Comparison of ENCODE assay signal across 22 cellular contexts in genomic region chr1:205986291-205986690, GRCh38. TPM values are rescaled to one million over a fixed set of nuclear protein-coding genes. Genes with fewer than 3 reads are reported as not detected.
DNase-seq lines count a peak whose midpoint lies in the region; ATAC-seq, FAIRE-seq and TF ChIP-seq lines count a peak whose summit lies in the region.
"Had no signal": no experiment of that assay in that cellular context is flagged by ENCODE, and none has a peak within 500 bp of the region (broad histone marks: within the 10 kb centered on the region; RNA-seq: fewer than 3 reads in every experiment).

No MANE protein-coding gene starts in this region.

- BruUV-seq in HCT116 (replicated peaks; lab: Mats Ljungman, UMichigan) = no TSS peak

- H3K4ac ChIP-seq in H9 (ENCODE audit: low read depth, low read length) = no peak overlapping the region

- dilution Hi-C loops in keratinocyte (cut with MboI; ENCODE audit: extremely low pct_ligation_motif_present, low sequenced_read_pairs) = no loop called here

- H3K4me2 ChIP-seq in HCT116 (ENCODE audit: low read length) = no peak overlapping the region
- H3K4me2 ChIP-seq in keratinocyte (ENCODE audit: control insufficient read depth, extremely low read depth, insufficient read depth, low read depth, low read length) = no peak overlapping the region
- no peak overlapping the region for H3K4me2 ChIP-seq in H9 (ENCODE audit: insufficient read depth, insufficient read length, low read length)

- H3K4me1 ChIP-seq in HCT116 (ENCODE audit: control insufficient read depth in 1 of 2, insufficient read depth in 2 of 2, low read length in 2 of 2) (peaks cover 3 to 17% of the 10 kb centered on the region in 2 experiments), keratinocyte (ENCODE audit: control insufficient read depth, extremely low read depth, insufficient read depth, low read length) (peaks cover 23% of the 10 kb centered on the region), H9 (ENCODE audit: insufficient read depth, low read length) (no peaks in the 10 kb centered on the region)
- H3K4me1 ChIP-seq: BE2C had no signal

- H3K79me2 ChIP-seq in HCT116 (ENCODE audit: insufficient read depth, low read length) (no peaks in the 10 kb centered on the region), keratinocyte (ENCODE audit: control insufficient read depth, insufficient read depth, low read length) (no peaks in the 10 kb centered on the region), H9 (ENCODE audit: insufficient read depth, low read length) (no peaks in the 10 kb centered on the region)

- no peak overlapping the region for H4K8ac ChIP-seq in H9 (replicated peaks; ENCODE audit: insufficient read length, low read depth, low read length)

- H3K18ac ChIP-seq in H9 (ENCODE audit: insufficient read length, low read depth, low read length) = no peak overlapping the region

- intact Hi-C loops in HCT116 (cut with micrococcal nuclease) = no loop called here

- H3K9me1 ChIP-seq in keratinocyte (ENCODE audit: control insufficient read depth, extremely low read depth, insufficient read depth, low read length) = peaks cover 2% of the 10 kb centered on the region

- no peak overlapping the region for H3T11ph ChIP-seq in H9 (ENCODE audit: low read length)

- H2BK20ac ChIP-seq in H9 (ENCODE audit: low read depth, low read length, poor library complexity, severe bottlenecking) = no peak overlapping the region

- H3K27ac Mint-ChIP-seq in T-helper 17 cell (peak overlapping the region; percentile 59), H9 (0 out of 7 replicates have a peak overlapping the region, but pooled peaks of 1 of the 3 experiments have one; percentile 36)
- H3K27ac Mint-ChIP-seq: activated naive CD4-positive, alpha-beta T cell treated with anti-CD3 and anti-CD28 coated beads, Interleukin-2, amount 10 ng/mL, durations not matched to agents 7 days and 5 days; natural killer cell; T-helper 1 cell treated with Interleukin-12 subunit alpha and Interleukin-12 subunit beta and Interleukin-4 antibody, amounts not matched to agents 30 μg/mL and 1 μg/mL, for 36 hours had no signal

- H2BK12ac ChIP-seq in H9 (ENCODE audit: insufficient read length, low read depth, low read length) = no peak overlapping the region

- H3K36me3 ChIP-seq in HCT116 (ENCODE audit: control insufficient read depth in 1 of 2, insufficient read depth in 2 of 2, low read length in 2 of 2) = no peaks in the 10 kb centered on the region
- peaks cover 10 to 13% of the 10 kb centered on the region in 2 experiments for H3K36me3 ChIP-seq in keratinocyte (ENCODE audit: control insufficient read depth in 2 of 2, extremely low read depth in 1 of 2, insufficient read depth in 2 of 2, low read length in 2 of 2)
- H3K36me3 ChIP-seq: BE2C had no signal

- no peak overlapping the region for H4K5ac ChIP-seq in H9 (ENCODE audit: insufficient read length, low read depth, low read length)

- 0 out of 2 replicates have a peak, but pooled peaks have one; percentile 11 for TF ChIP-seq RAD21 in HCT116 (IDR thresholded peaks at IDR 0.05; ENCODE audit: low read depth)

- H2BK5ac ChIP-seq in H9 (ENCODE audit: insufficient read length, low read length) = no peak overlapping the region

- peaks cover 4% of the 10 kb centered on the region for H3K36me3 Mint-ChIP-seq in T-helper 17 cell (ENCODE audit: low read depth)
- H3K36me3 Mint-ChIP-seq in H9 (ENCODE audit: insufficient read depth in 1 of 3, low read depth in 3 of 3) = no peaks in the 10 kb centered on the region
- H3K36me3 Mint-ChIP-seq: activated naive CD4-positive, alpha-beta T cell treated with anti-CD3 and anti-CD28 coated beads, Interleukin-2, amount 10 ng/mL, durations not matched to agents 7 days and 5 days; natural killer cell had no signal

- no peak for DNase-seq in AG10803 (ENCODE audit: low read depth)
- no peak for DNase-seq in HCT116 (ENCODE audit: low read depth, low spot score)
- DNase-seq in T-helper 17 cell = no peak
- DNase-seq in keratinocyte (ENCODE audit: low read depth, low spot score) = no peak
- DNase-seq in RCC 7860 (ENCODE audit: low spot score) = no peak
- no peak for DNase-seq in H9
- DNase-seq: activated CD4-positive, alpha-beta T cell treated with anti-CD3 and anti-CD28 coated beads for 4 hours; activated CD8-positive, alpha-beta memory T cell treated with anti-CD3 and anti-CD28 coated beads, Interleukin-2, amount 50 U/mL, for 48 hours; activated naive CD4-positive, alpha-beta T cell treated with anti-CD3 and anti-CD28 coated beads, Interleukin-2, amount 10 ng/mL, durations not matched to agents 7 days and 5 days; BE2C; effector memory CD4-positive, alpha-beta T cell; foreskin melanocyte; natural killer cell; NCI-H187 treated with DMSO at 0.1 percent for 48 hours; NCI-H524 treated with DMSO at 0.1 percent for 48 hours had no signal

- POLR2A ChIA-PET in HCT116 (lab: Charles Lee) = interaction anchor here (1.5 kb wide), 1 partner anchor 120 kb away, joined by 5 read pairs; no protein-coding TSS in a partner anchor

- TF ChIP-seq POLR2A in HCT116 (IDR thresholded peaks at IDR 0.05; ENCODE audit: borderline replicate concordance, extremely low read depth, insufficient read depth, insufficient read length) = no peak

- no peak for FAIRE-seq in keratinocyte (lab: Jason Lieb, UNC)
- FAIRE-seq in RCC 7860 (lab: Jason Lieb, UNC) = no peak
- FAIRE-seq: bronchial epithelial cell, H54 had no signal

- H3K4me1 Mint-ChIP-seq in T-helper 17 cell = no peaks in the 10 kb centered on the region
- H3K4me1 Mint-ChIP-seq in H9 = peaks cover 6 to 16% of the 10 kb centered on the region in 2 experiments; a peak in 3 of 4 replicates
- H3K4me1 Mint-ChIP-seq: activated naive CD4-positive, alpha-beta T cell treated with anti-CD3 and anti-CD28 coated beads, Interleukin-2, amount 10 ng/mL, durations not matched to agents 7 days and 5 days; natural killer cell had no signal

- H3K4me3 Mint-ChIP-seq in T-helper 17 cell (no peak overlapping the region), H9 (no peak overlapping the region)
- H3K4me3 Mint-ChIP-seq: activated naive CD4-positive, alpha-beta T cell treated with anti-CD3 and anti-CD28 coated beads, Interleukin-2, amount 10 ng/mL, durations not matched to agents 7 days and 5 days; natural killer cell; T-helper 1 cell treated with Interleukin-12 subunit alpha and Interleukin-12 subunit beta and Interleukin-4 antibody, amounts not matched to agents 30 μg/mL and 1 μg/mL, for 36 hours had no signal

- TF ChIP-seq CTCF in AG10803 (conservative IDR thresholded peaks at IDR 0.05; ENCODE audit: low read length) = peak; percentile 3; the same call in 1 of the 2 replicates
- peak; percentile 6 to 37 (median 22); a peak in 2 of 6 replicates for TF ChIP-seq CTCF in HCT116 (IDR thresholded peaks at IDR 0.05 in 2 of 3, conservative IDR thresholded peaks at IDR 0.05 in 1 of 3; ENCODE audit: borderline replicate concordance in 1 of 3, insufficient read depth in 1 of 3, low read depth in 2 of 3, low read length in 2 of 3)
- peak; percentile 16 to 41 (median 22) for TF ChIP-seq CTCF in keratinocyte (optimal IDR thresholded peaks at IDR 0.05 in 1 of 3, IDR thresholded peaks at IDR 0.05 in 1 of 3, conservative IDR thresholded peaks at IDR 0.05 in 1 of 3; ENCODE audit: extremely low read depth in 1 of 3, insufficient read depth in 2 of 3, low read length in 3 of 3)
- TF ChIP-seq CTCF in H9 (conservative IDR thresholded peaks at IDR 0.05) = no peak; the same call in 2 of the 3 replicates

- CTCF ChIA-PET in HCT116 (lab: Charles Lee) = interaction anchor here (0.5 to 4.1 kb wide), 7 partner anchors 9 to 329 kb away, joined by 4 to 111 read pairs (median 7); no protein-coding TSS in a partner anchor

- no peak overlapping the region for H2BK15ac ChIP-seq in H9 (ENCODE audit: low read depth, low read length)

- H3K27me3 Mint-ChIP-seq in T-helper 17 cell (peaks cover 27% of the 10 kb centered on the region), H9 (ENCODE audit: low read depth) (peaks cover 16% of the 10 kb centered on the region)

- H2AFZ ChIP-seq in HCT116 (ENCODE audit: low read depth, low read length, poor library complexity, severe bottlenecking) (no peak overlapping the region), keratinocyte (ENCODE audit: control insufficient read depth, low read length) (no peak overlapping the region), H9 (ENCODE audit: low read length) (no peak overlapping the region)

- H3K23ac ChIP-seq in H9 (ENCODE audit: insufficient read length, low read depth, low read length) = no peak overlapping the region

- ATAC-seq in HCT116 (peak; percentile 55), T-helper 17 cell (no peak), GM19328 (IDR thresholded peaks at IDR 0.05; ENCODE audit: unreplicated experiment) (no peak), HG03039 (IDR thresholded peaks at IDR 0.05; ENCODE audit: unreplicated experiment) (no peak)
- ATAC-seq: natural killer cell had no signal

- H3K9ac ChIP-seq in HCT116 (ENCODE audit: low read length) = no peak overlapping the region
- H3K9ac ChIP-seq in keratinocyte (ENCODE audit: control insufficient read depth, extremely low read depth, insufficient read depth, low read length) = no peak overlapping the region
- no peak overlapping the region for H3K9ac ChIP-seq in H9 (ENCODE audit: extremely low read depth, insufficient read length, low read length)

- H3K79me1 ChIP-seq in H9 (ENCODE audit: insufficient read depth, low read depth, low read length, poor library complexity, severe bottlenecking) = no peaks in the 10 kb centered on the region

- H3K9me3 Mint-ChIP-seq in H9 = no peaks in the 10 kb centered on the region
- H3K9me3 Mint-ChIP-seq: activated naive CD4-positive, alpha-beta T cell treated with anti-CD3 and anti-CD28 coated beads, Interleukin-2, amount 10 ng/mL, durations not matched to agents 7 days and 5 days; natural killer cell had no signal

- H3K9me3 ChIP-seq in HCT116 (ENCODE audit: control insufficient read depth in 1 of 2, insufficient read depth in 1 of 2, low read depth in 1 of 2, low read length in 2 of 2) (no peaks in the 10 kb centered on the region), T-helper 17 cell (ENCODE audit: control insufficient read depth, low read length, poor library complexity, severe bottlenecking) (no peaks in the 10 kb centered on the region), keratinocyte (ENCODE audit: control insufficient read depth, low read depth, low read length) (no peaks in the 10 kb centered on the region), H9 (ENCODE audit: control insufficient read depth, low read depth, low read length) (no peaks in the 10 kb centered on the region)
- H3K9me3 ChIP-seq: BE2C had no signal

- H4K91ac ChIP-seq in H9 (ENCODE audit: insufficient read length, low read depth, low read length) = no peak overlapping the region

- WGBS in H9 (ENCODE audit: extremely low coverage, insufficient read length, low lambda C conversion rate) = no CpG with 5 or more reads among the region's 3 CpGs

- no peak overlapping the region for H2AK5ac ChIP-seq in H9 (ENCODE audit: insufficient read length, low read length)

- no peaks in the 10 kb centered on the region for H3K27me3 ChIP-seq in HCT116 (ENCODE audit: insufficient read depth, low read length)
- H3K27me3 ChIP-seq in keratinocyte (ENCODE audit: control insufficient read depth, extremely low read depth, insufficient read depth, low read length) = no peaks in the 10 kb centered on the region
- no peaks in the 10 kb centered on the region for H3K27me3 ChIP-seq in H9 (ENCODE audit: insufficient read depth, low read length)

- H3K27ac ChIP-seq in HCT116 (ENCODE audit: low read depth, low read length) = no peak overlapping the region
- H3K27ac ChIP-seq in keratinocyte (ENCODE audit: control insufficient read depth, insufficient read depth, low read length) = no peak overlapping the region
- H3K27ac ChIP-seq in H9 (ENCODE audit: insufficient read length, low read depth, low read length) = no peak overlapping the region

- H2BK120ac ChIP-seq in H9 (ENCODE audit: low read depth, low read length, poor library complexity, severe bottlenecking) = no peak overlapping the region

- RAD21 ChIA-PET in HCT116 (lab: Charles Lee; ENCODE audit: low non-redundant PET in 1 of 2, low total read pairs in 2 of 2, uncharacterized antibody in 2 of 2, unreplicated experiment in 2 of 2) = interaction anchor here (0.6 to 3.3 kb wide), 3 partner anchors 10 to 120 kb away, joined by 3 to 20 read pairs (median 7); no protein-coding TSS in a partner anchor

- no peaks in the 10 kb centered on the region for H4K20me1 ChIP-seq in HCT116 (ENCODE audit: insufficient read depth)
- no peaks in the 10 kb centered on the region for H4K20me1 ChIP-seq in keratinocyte (ENCODE audit: control insufficient read depth, extremely low read depth, insufficient read depth, low read length)
- H4K20me1 ChIP-seq in H9 (ENCODE audit: control insufficient read depth, insufficient read depth, insufficient read length) = no peaks in the 10 kb centered on the region

- H3K23me2 ChIP-seq in H9 (ENCODE audit: insufficient read length, low read depth, low read length, poor library complexity, severe bottlenecking) = no peaks in the 10 kb centered on the region

- H3K4me3 ChIP-seq in AG10803 (ENCODE audit: low read length) (no peak overlapping the region), HCT116 (replicated peaks in 1 of 2; ENCODE audit: low read depth in 1 of 2, low read length in 2 of 2) (no peak overlapping the region), keratinocyte (ENCODE audit: control insufficient read depth in 2 of 3, extremely low read depth in 1 of 3, insufficient read depth in 2 of 3, low read depth in 1 of 3, low read length in 3 of 3) (no peak overlapping the region)
- H3K4me3 ChIP-seq: lung had no signal

- H3K9me2 ChIP-seq in HCT116 (ENCODE audit: insufficient read depth) = no peaks in the 10 kb centered on the region

- H3K56ac ChIP-seq in H9 (ENCODE audit: insufficient read length, low read depth, low read length) = no peak overlapping the region

- no peak overlapping the region for H3K14ac ChIP-seq in H9 (ENCODE audit: insufficient read depth, low read length)

RNA-seq across cellular contexts. Expression of gene RAB7B, which starts 16.9 kb away (rescaled TPM):
- 0.22 TPM for total RNA-seq in HCT116 (2021; ENCODE audit: unreplicated experiment)
- polyA plus RNA-seq in HCT116 (2012) = 0.11 and 0.16 TPM in 2 replicates
- under 1 TPM in 1 of 2 donors, not detected in 1; 0.18 TPM for total RNA-seq in T-helper 17 cell
- 39.2 to 88.7 TPM (median 47.8 TPM) in 3 replicates for polyA plus RNA-seq in keratinocyte
- polyA plus RNA-seq in keratinocyte (2011; ENCODE audit: low read depth) = 11.2 TPM
- 34.2 and 34.5 TPM in 2 replicates for polyA plus RNA-seq in keratinocyte (2011; cell fraction: cytosol; rRNA removed)
- 46.2 and 59.1 TPM in 2 replicates for polyA plus RNA-seq in keratinocyte (2011; cell fraction: nucleus; rRNA removed)
- 31.2 and 36.0 TPM in 2 replicates for polyA plus RNA-seq in keratinocyte (2012; ENCODE audit: low replicate concordance)
- 26.4 to 53.7 TPM (median 39.2 TPM) in 3 replicates for polyA minus RNA-seq in keratinocyte
- 31.3 TPM for polyA minus RNA-seq in keratinocyte (2011; cell fraction: cytosol; rRNA and poly(A)+ RNA removed)
- 27.0 and 31.3 TPM in 2 replicates for polyA minus RNA-seq in keratinocyte (2011; cell fraction: nucleus; rRNA and poly(A)+ RNA removed)
- 0.68 and 0.83 TPM in 2 replicates for total RNA-seq in H9 (2021)

RNA-seq across cellular contexts. Expression of gene CTSE, which starts 37.4 kb away (rescaled TPM):
- total RNA-seq in HCT116 (2021; ENCODE audit: unreplicated experiment) (0.12 TPM), T-helper 17 cell (not detected), H9 (2021) (not detected in 2 replicates)
- not detected in 2 replicates for polyA plus RNA-seq in HCT116 (2012)
- 0.26 to 0.68 TPM (median 0.33 TPM) in 3 replicates for polyA plus RNA-seq in keratinocyte
- not detected for polyA plus RNA-seq in keratinocyte (2011; ENCODE audit: low read depth)
- polyA plus RNA-seq in keratinocyte (2011; cell fraction: cytosol; rRNA removed) = 0.30 and 0.42 TPM in 2 replicates
- polyA plus RNA-seq in keratinocyte (2011; cell fraction: nucleus; rRNA removed) = 0.16 and 0.19 TPM in 2 replicates
- 0.62 TPM in 1 of 2 replicates, not detected in the other for polyA plus RNA-seq in keratinocyte (2012; ENCODE audit: low replicate concordance)
- 0.16 to 0.53 TPM (median 0.43 TPM) in 3 replicates for polyA minus RNA-seq in keratinocyte
- polyA minus RNA-seq in keratinocyte (2011; cell fraction: cytosol; rRNA and poly(A)+ RNA removed) = not detected
- polyA minus RNA-seq in keratinocyte (2011; cell fraction: nucleus; rRNA and poly(A)+ RNA removed) = not detected in 2 replicates
- total RNA-seq: bronchial epithelial cell, M059J, natural killer cell had no signal

RNA-seq across cellular contexts. Expression of gene SLC26A9, which starts 43.0 kb away (rescaled TPM):
- total RNA-seq in HCT116 (2021; ENCODE audit: unreplicated experiment) (not detected), T-helper 17 cell (not detected), H9 (2021) (not detected in 2 replicates)
- polyA plus RNA-seq in HCT116 (2012) = 0.02 TPM in 1 of 2 replicates, not detected in the other
- 0.03 to 0.08 TPM (median 0.03 TPM) in 3 replicates for polyA plus RNA-seq in keratinocyte
- polyA plus RNA-seq in keratinocyte (2011; ENCODE audit: low read depth) = 4.9 TPM
- polyA plus RNA-seq in keratinocyte (2011; cell fraction: cytosol; rRNA removed) = 0.02 and 0.09 TPM in 2 replicates
- 0.29 and 0.60 TPM in 2 replicates for polyA plus RNA-seq in keratinocyte (2011; cell fraction: nucleus; rRNA removed)
- polyA plus RNA-seq in keratinocyte (2012; ENCODE audit: low replicate concordance) = 0.02 and 8.6 TPM in 2 replicates
- polyA minus RNA-seq in keratinocyte = 0.20 to 0.90 TPM in 2 of 3 replicates, not detected in the other
- not detected for polyA minus RNA-seq in keratinocyte (2011; cell fraction: cytosol; rRNA and poly(A)+ RNA removed)
- 0.32 and 0.54 TPM in 2 replicates for polyA minus RNA-seq in keratinocyte (2011; cell fraction: nucleus; rRNA and poly(A)+ RNA removed)
- total RNA-seq: bronchial epithelial cell, M059J, natural killer cell had no signal
